Comparison of ENCODE assay signal across 8 cellular contexts in the genomic region with DNA sequence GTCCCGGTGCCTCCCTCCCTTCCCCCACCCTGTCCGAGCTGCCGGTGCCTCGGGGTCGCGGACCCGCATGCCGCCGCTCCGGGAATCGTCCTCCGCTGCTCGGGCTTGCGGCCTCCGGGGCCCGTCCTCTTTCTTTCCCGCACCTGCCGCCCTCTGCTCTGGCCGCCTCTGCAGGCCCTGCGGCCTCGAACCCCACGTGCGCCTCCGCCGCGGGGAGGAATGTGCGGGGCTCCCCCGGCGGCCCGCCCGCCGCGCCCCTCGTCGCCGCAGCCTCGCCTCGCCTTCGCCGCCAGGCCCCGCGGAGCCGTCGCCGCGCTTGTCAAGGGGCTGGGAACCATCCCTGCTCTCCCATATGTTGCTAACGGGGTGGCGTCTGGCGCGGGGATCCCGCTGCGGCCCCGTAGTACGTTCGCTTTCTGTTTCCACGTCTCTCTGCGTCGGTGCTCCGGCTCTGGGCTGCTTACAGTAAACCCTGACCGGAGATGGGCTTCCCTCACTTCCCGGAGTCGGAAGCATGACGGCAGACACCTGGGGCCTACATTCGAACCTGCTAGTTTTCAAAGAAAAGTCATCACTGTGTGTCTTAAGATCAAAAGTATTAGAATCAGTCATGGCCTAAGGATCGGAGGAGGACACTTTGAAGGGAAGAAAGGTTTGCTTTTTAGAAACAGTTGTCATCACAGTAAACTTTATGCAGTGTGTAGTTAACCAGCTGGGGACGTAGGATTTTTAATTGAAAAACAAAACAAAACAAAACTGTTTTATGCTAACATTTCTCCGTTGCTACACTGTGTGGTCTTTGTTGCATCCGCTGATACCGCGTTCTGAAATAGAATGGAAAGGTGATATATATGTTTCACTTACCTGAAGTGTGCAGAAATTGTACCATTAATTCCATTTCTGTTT.
DNase-seq lines count a peak whose midpoint lies in the region; ATAC-seq lines count a peak whose summit lies in the region.

No MANE protein-coding gene starts in this region.

- peak overlapping the region; percentile 92 for H3K4me3 ChIP-seq in endocrine pancreas (ENCODE audit: control insufficient read depth, insufficient read depth, low read length)

- peaks cover 17% of the 10 kb centered on the region for H3K4me1 ChIP-seq in endocrine pancreas (ENCODE audit: control insufficient read depth, insufficient read depth, low read length)

- H3K36me3 Mint-ChIP-seq in activated CD8-positive, alpha-beta memory T cell treated with anti-CD3 and anti-CD28 coated beads, Interleukin-2, amount 10 ng/mL, durations not matched to agents 7 days and 5 days = peaks cover 39% of the 10 kb centered on the region

- ATAC-seq in GM18861 (IDR thresholded peaks at IDR 0.05; ENCODE audit: unreplicated experiment) = peak; percentile 29
- ATAC-seq in HG03095 (IDR thresholded peaks at IDR 0.05; ENCODE audit: unreplicated experiment) = peak; percentile 48
- ATAC-seq in activated CD8-positive, alpha-beta memory T cell treated with anti-CD3 and anti-CD28 coated beads, Interleukin-2, amount 10 ng/mL, durations not matched to agents 7 days and 5 days = peak; percentile 63

- peak overlapping the region; percentile 96 for H3K27ac Mint-ChIP-seq in activated CD8-positive, alpha-beta memory T cell treated with anti-CD3 and anti-CD28 coated beads, Interleukin-2, amount 10 ng/mL, durations not matched to agents 7 days and 5 days

- H3K9me3 Mint-ChIP-seq in activated CD8-positive, alpha-beta memory T cell treated with anti-CD3 and anti-CD28 coated beads, Interleukin-2, amount 10 ng/mL, durations not matched to agents 7 days and 5 days (ENCODE audit: low read depth) = no peaks in the 10 kb centered on the region

- H3K27me3 ChIP-seq in endocrine pancreas (ENCODE audit: control insufficient read depth, insufficient read depth, low read length) = no peaks in the 10 kb centered on the region

- DNase-seq in AG08395 (ENCODE audit: low spot score) (peak; percentile 47), NCI-H526 (lab: John Stamatoyannopoulos, UW) (peak; percentile 45 to 78), midbrain (lab: John Stamatoyannopoulos, UW) (peak; percentile 37)
- peak; percentile 89 for DNase-seq in activated CD8-positive, alpha-beta memory T cell treated with anti-CD3 and anti-CD28 coated beads, Interleukin-2, amount 10 ng/mL, durations not matched to agents 7 days and 5 days
- DNase-seq in stimulated activated CD8-positive, alpha-beta memory T cell treated with anti-CD3 and anti-CD28 coated beads, Interleukin-2, amount 100 ng/mL, for 48 hours (ENCODE audit: low read depth in 2 of 2) = peak; percentile 46 to 78

- peak overlapping the region; percentile 90 for H3K4me3 Mint-ChIP-seq in activated CD8-positive, alpha-beta memory T cell treated with anti-CD3 and anti-CD28 coated beads, Interleukin-2, amount 10 ng/mL, durations not matched to agents 7 days and 5 days

- peaks cover 50% of the 10 kb centered on the region for H3K4me1 Mint-ChIP-seq in activated CD8-positive, alpha-beta memory T cell treated with anti-CD3 and anti-CD28 coated beads, Interleukin-2, amount 10 ng/mL, durations not matched to agents 7 days and 5 days

- H3K9me3 ChIP-seq in endocrine pancreas (ENCODE audit: control insufficient read depth, low read length) = no peaks in the 10 kb centered on the region

- H3K27me3 Mint-ChIP-seq in activated CD8-positive, alpha-beta memory T cell treated with anti-CD3 and anti-CD28 coated beads, Interleukin-2, amount 10 ng/mL, durations not matched to agents 7 days and 5 days = no peaks in the 10 kb centered on the region

- peak overlapping the region; percentile 96 for H3K9ac ChIP-seq in endocrine pancreas (ENCODE audit: control insufficient read depth, insufficient read depth, low read length)

- CTCF ChIA-PET in activated CD8-positive, alpha-beta memory T cell treated with anti-CD3 and anti-CD28 coated beads, Interleukin-2, amount 10 ng/mL, durations not matched to agents 7 days and 5 days (lab: Charles Lee) = interaction anchor here (0.8 to 2.9 kb wide), 3 partner anchors 10 to 420 kb away, joined by 3 to 9 read pairs (median 3); no protein-coding TSS in a partner anchor

- no peaks in the 10 kb centered on the region for H3K36me3 ChIP-seq in endocrine pancreas (ENCODE audit: control insufficient read depth, insufficient read depth, low read length)

Comparison
In these comparisons a context has a peak if more than half of its experiments do, and no peak if none do; other contexts are left out.
1. Peak in every context shown above with its lines: DNase-seq, ATAC-seq and H3K4me3 ChIP-seq.
2. DNase-seq: peak in every context shown above with its lines; median percentile 89 in activated CD8-positive, alpha-beta memory T cell treated with anti-CD3 and anti-CD28 coated beads, Interleukin-2, amount 10 ng/mL, durations not matched to agents 7 days and 5 days; 62 in stimulated activated CD8-positive, alpha-beta memory T cell treated with anti-CD3 and anti-CD28 coated beads, Interleukin-2, amount 100 ng/mL, for 48 hours; 62 in NCI-H526; 47 in AG08395; 37 in midbrain.